10 cellular contexts compared by ENCODE assay signal in genomic region chr2:241590496-241591455, GRCh38. TPM values are rescaled to one million over a fixed set of nuclear protein-coding genes. Genes with fewer than 3 reads are reported as not detected.
DNase-seq lines count a peak whose midpoint lies in the region; TF ChIP-seq lines count a peak whose summit lies in the region.
"Not testable (repeated sequence)": the region's sequence is repeated elsewhere in the genome, so short reads cannot be mapped to it uniquely, and the experiment has no call there.
"Had no signal": no experiment of that assay in that cellular context is flagged by ENCODE, and none has a peak within 500 bp of the region (broad histone marks: within the 10 kb centered on the region; RNA-seq: fewer than 3 reads in every experiment).

No MANE protein-coding gene starts in this region.

- H3K4me3 ChIP-seq in endocrine pancreas (ENCODE audit: control insufficient read depth, insufficient read depth, low read length) = peak overlapping the region; percentile 28
- H3K4me3 ChIP-seq in thyroid gland (replicated peaks in 1 of 3) = not testable (repeated sequence)

- H3K27ac ChIP-seq in caudate nucleus (ENCODE audit: low read depth, low read length) (peak overlapping the region; percentile 6), layer of hippocampus (ENCODE audit: low read depth, low read length) (peak overlapping the region; percentile 38), substantia nigra (ENCODE audit: low read depth, low read length, poor library complexity, severe bottlenecking) (peak overlapping the region; percentile 72)
- H3K27ac ChIP-seq in thyroid gland = not testable (repeated sequence)

- not testable (repeated sequence) for H3K9ac ChIP-seq in endocrine pancreas (ENCODE audit: control insufficient read depth, insufficient read depth, low read length)

- not testable (repeated sequence) for H3K4me3 Mint-ChIP-seq in chondrocyte (ENCODE audit: unreplicated experiment)

- WGBS in thyroid gland, 2 donors = 37 to 55% methylated on average over 28 to 29 of the region's 33 CpGs

- H3K36me3 Mint-ChIP-seq in chondrocyte (ENCODE audit: low read depth) = peaks cover 34% of the 10 kb centered on the region

- intact Hi-C loops in posterior vena cava (cut with DNase I); thyroid gland (cut with DNase I): not testable (repeated sequence)

- not testable (repeated sequence) for H3K4me1 Mint-ChIP-seq in chondrocyte (ENCODE audit: low read depth)

- H3K4me1 ChIP-seq in endocrine pancreas (ENCODE audit: control insufficient read depth, insufficient read depth, low read length); thyroid gland: not testable (repeated sequence)

- not testable (repeated sequence) for TF ChIP-seq CTCF in chondrocyte (IDR thresholded peaks at IDR 0.05); thyroid gland (IDR thresholded peaks at IDR 0.05)

- not testable (repeated sequence) for H3K36me3 ChIP-seq in endocrine pancreas (ENCODE audit: control insufficient read depth, insufficient read depth, low read length)
- peaks cover 0 to 10% of the 10 kb centered on the region in 2 donors for H3K36me3 ChIP-seq in thyroid gland

- not testable (repeated sequence) for DNase-seq in caudate nucleus (lab: John Stamatoyannopoulos, UW); substantia nigra (lab: John Stamatoyannopoulos, UW)
- DNase-seq in chondrocyte (ENCODE audit: low spot score) (peak; percentile 62), posterior vena cava (ENCODE audit: low spot score) (peak; percentile 63), thyroid gland (peak; percentile 44 to 70)

- H3K27me3 Mint-ChIP-seq in chondrocyte (ENCODE audit: low read depth) = not testable (repeated sequence)

- H3K9me3 Mint-ChIP-seq in chondrocyte (ENCODE audit: low read depth) = peaks cover 22% of the 10 kb centered on the region

- H3K9me3 ChIP-seq in endocrine pancreas (ENCODE audit: control insufficient read depth, low read length) = not testable (repeated sequence)
- peaks cover 12% of the 10 kb centered on the region for H3K9me3 ChIP-seq in thyroid gland

- H3K27ac Mint-ChIP-seq in chondrocyte (ENCODE audit: unreplicated experiment) = not testable (repeated sequence)

- not testable (repeated sequence) for TF ChIP-seq POLR2A in thyroid gland (IDR thresholded peaks at IDR 0.05)

- not testable (repeated sequence) for H3K27me3 ChIP-seq in endocrine pancreas (ENCODE audit: control insufficient read depth, insufficient read depth, low read length); layer of hippocampus (ENCODE audit: control insufficient read depth, insufficient read depth, low read length); thyroid gland

RNA-seq across cellular contexts. Expression of gene BOK, which starts 32.2 kb away (rescaled TPM):
- 28.5 to 46.8 TPM (median 44.6 TPM) in 3 replicates for total RNA-seq in chondrocyte
- 10 to 100 TPM; 20.1 to 29.7 TPM for total RNA-seq in posterior vena cava
- total RNA-seq in thyroid gland = 10 to 100 TPM; 22.2 to 32.1 (median 27.0) TPM
- total RNA-seq: CD4-positive, alpha-beta memory T cell; CD4-positive, CD25-positive, alpha-beta regulatory T cell; CD8-positive, alpha-beta memory T cell had no signal

RNA-seq across cellular contexts. Expression of gene THAP4, which starts 46.2 kb away (rescaled TPM):
- total RNA-seq in chondrocyte (40.9 to 42.4 TPM (median 41.4 TPM) in 3 replicates), posterior vena cava (10 to 100 TPM; 31.2 to 32.1 TPM), thyroid gland (10 to 100 TPM; 42.9 to 53.6 (median 46.2) TPM)

RNA-seq across cellular contexts. Expression of gene ATG4B, which starts 46.7 kb away (rescaled TPM):
- total RNA-seq in chondrocyte (53.1 to 64.0 TPM (median 57.2 TPM) in 3 replicates), posterior vena cava (10 to 100 TPM; 43.7 to 52.1 TPM), thyroid gland (100 to 1,000 TPM in 1 of 4 donors, 10 to 100 TPM in 3; 58.5 to 129 (median 86.2) TPM)
